In the genomic region with DNA sequence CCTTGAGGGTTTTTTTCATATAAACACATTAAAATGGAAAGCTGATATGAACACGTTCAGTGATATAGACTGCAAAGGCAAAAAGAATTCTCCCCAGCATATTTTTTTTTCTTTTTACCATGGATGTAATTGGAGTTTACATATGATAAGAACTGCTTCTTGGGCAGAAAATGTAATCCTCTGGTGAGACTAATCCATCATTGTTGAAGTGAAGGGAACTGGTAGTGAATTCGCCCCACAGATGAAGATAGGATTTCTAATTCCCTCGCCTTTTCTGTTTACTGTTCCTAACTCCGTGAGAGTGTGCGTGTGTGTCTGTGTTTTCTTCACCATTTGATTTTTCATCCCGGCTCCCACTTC, we compare ENCODE assay signal across 15 cellular contexts.
A peak's percentile ranks its signal among the peaks of the same experiment; 100 is the strongest.
DNase-seq lines count a peak whose midpoint lies in the region; ATAC-seq and TF ChIP-seq lines count a peak whose summit lies in the region.
"Had no signal": no experiment of that assay in that cellular context is flagged by ENCODE, and none has a peak within 500 bp of the region (broad histone marks: within the 10 kb centered on the region; RNA-seq: fewer than 3 reads in every experiment).

No MANE protein-coding gene starts in this region.

- intact Hi-C loops in CD14-positive monocyte (cut with micrococcal nuclease) = loop anchor here in 1 of 2 donors (10.0 kb wide), 1 partner anchor 212 kb away; a partner anchor contains a TSS
- intact Hi-C loops in esophagus squamous epithelium (cut with DNase I) = no loop called here

- H3K9me3 ChIP-seq in T-helper 17 cell (ENCODE audit: control insufficient read depth, low read length, poor library complexity, severe bottlenecking) = no peaks in the 10 kb centered on the region
- no peaks in the 10 kb centered on the region for H3K9me3 ChIP-seq in esophagus squamous epithelium
- H3K9me3 ChIP-seq: adrenal gland, left ventricle myocardium inferior, upper lobe of right lung had no signal

- no peaks in the 10 kb centered on the region for H3K36me3 ChIP-seq in esophagus squamous epithelium
- H3K36me3 ChIP-seq: adrenal gland, left ventricle myocardium inferior, upper lobe of right lung had no signal

- no peaks in the 10 kb centered on the region for H3K27me3 ChIP-seq in esophagus squamous epithelium
- H3K27me3 ChIP-seq: adrenal gland, upper lobe of right lung had no signal

- 51 to 53% methylated on average over 6 of the region's 6 CpGs for WGBS in esophagus squamous epithelium, 2 donors

- no peak for TF ChIP-seq POLR2A in esophagus squamous epithelium (IDR thresholded peaks at IDR 0.05)

- no peak for TF ChIP-seq CTCF in CD14-positive monocyte (IDR thresholded peaks at IDR 0.05)
- TF ChIP-seq CTCF in GM12865 (IDR thresholded peaks at IDR 0.05; ENCODE audit: insufficient read depth, low read depth, low read length, missing control alignments) = no peak
- no peak for TF ChIP-seq CTCF in esophagus squamous epithelium (IDR thresholded peaks at IDR 0.05)

- H3K4me1 ChIP-seq in esophagus squamous epithelium = peaks cover 0 to 13% (median 0%) of the 10 kb centered on the region in 3 donors
- H3K4me1 ChIP-seq: left ventricle myocardium inferior, upper lobe of right lung had no signal

- DNase-seq in CD14-positive monocyte (ENCODE audit: low spot score) (no peak), GM12865 (ENCODE audit: low read depth) (peak; percentile 12), T-helper 17 cell (no peak), esophagus squamous epithelium (lab: John Stamatoyannopoulos, UW) (no peak), SHP77 (lab: John Stamatoyannopoulos, UW) (no peak), NCI-H1105 (lab: John Stamatoyannopoulos, UW) (no peak)
- DNase-seq: C1 segment of cervical spinal cord; left ventricle myocardium inferior; naive thymus-derived CD8-positive, alpha-beta T cell; NCI-H1694; upper lobe of right lung had no signal

- H3K4me3 ChIP-seq in GM12865 (ENCODE audit: low read depth, low read length) (no peak overlapping the region), esophagus squamous epithelium (no peak overlapping the region)
- H3K4me3 ChIP-seq: adrenal gland, GM23248, left ventricle myocardium inferior, upper lobe of right lung had no signal

- H3K36me3 Mint-ChIP-seq in CD14-positive monocyte (peaks cover 18 to 34% of the 10 kb centered on the region in 2 donors), T-helper 17 cell (ENCODE audit: low read depth) (peaks cover 2% of the 10 kb centered on the region)

- H3K27ac Mint-ChIP-seq in CD14-positive monocyte = peak overlapping the region; percentile 67 to 94 (median 87)
- peak overlapping the region; percentile 83 for H3K27ac Mint-ChIP-seq in T-helper 17 cell

- peaks cover 0 to 24% (median 2%) of the 10 kb centered on the region in 7 donors for H3K9me3 Mint-ChIP-seq in CD14-positive monocyte
- H3K9me3 Mint-ChIP-seq: naive thymus-derived CD8-positive, alpha-beta T cell had no signal

- ATAC-seq in T-helper 17 cell (no peak), GM18867 (IDR thresholded peaks at IDR 0.05; ENCODE audit: unreplicated experiment) (no peak), HG02678 (IDR thresholded peaks at IDR 0.05; ENCODE audit: unreplicated experiment) (no peak)

- H3K4me3 Mint-ChIP-seq in CD14-positive monocyte = peak overlapping the region; percentile 58 to 61
- H3K4me3 Mint-ChIP-seq in T-helper 17 cell = peak overlapping the region; percentile 41

- peak overlapping the region; percentile 21 to 67 (median 52) for H3K27ac ChIP-seq in esophagus squamous epithelium
- H3K27ac ChIP-seq: adrenal gland, GM23248, left ventricle myocardium inferior, upper lobe of right lung had no signal

- H3K4me1 Mint-ChIP-seq in CD14-positive monocyte = peaks cover 36% of the 10 kb centered on the region
- peaks cover 14% of the 10 kb centered on the region for H3K4me1 Mint-ChIP-seq in T-helper 17 cell

- H3K27me3 Mint-ChIP-seq in CD14-positive monocyte (ENCODE audit: low read depth in 3 of 3) (peaks cover 0 to 14% (median 0%) of the 10 kb centered on the region in 3 donors), T-helper 17 cell (no peaks in the 10 kb centered on the region)
- H3K27me3 Mint-ChIP-seq: naive thymus-derived CD8-positive, alpha-beta T cell had no signal
